Comparison of ENCODE assay signal across 23 cellular contexts in the genomic region with DNA sequence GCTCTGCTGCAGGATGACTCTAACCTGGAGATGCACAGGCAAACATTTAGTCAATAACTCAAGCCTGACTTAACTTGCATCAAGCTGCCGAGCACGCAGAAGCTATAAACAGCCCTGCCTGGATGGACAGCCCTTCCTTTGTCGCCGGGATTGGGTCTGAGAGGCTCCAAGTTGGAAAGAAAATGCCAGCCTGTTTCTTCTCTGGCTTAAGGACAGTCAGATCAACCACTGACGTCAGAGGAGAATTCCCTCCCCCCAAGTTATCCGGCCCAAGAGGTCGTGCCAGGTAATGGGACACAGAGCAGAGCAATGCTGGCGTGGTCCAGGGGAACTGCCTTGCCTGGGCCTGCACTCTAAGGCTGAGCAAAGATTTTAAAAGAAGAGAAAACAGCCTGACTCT. TPM values are rescaled to one million over a fixed set of nuclear protein-coding genes. Genes with fewer than 3 reads are reported as not detected.
DNase-seq lines count a peak whose midpoint lies in the region; ATAC-seq and TF ChIP-seq lines count a peak whose summit lies in the region.
"Had no signal": no experiment of that assay in that cellular context is flagged by ENCODE, and none has a peak within 500 bp of the region (broad histone marks: within the 10 kb centered on the region; RNA-seq: fewer than 3 reads in every experiment).

No MANE protein-coding gene starts in this region.

- H3K9ac ChIP-seq in MM.1S (ENCODE audit: low read length) = no peak overlapping the region

- no peak overlapping the region for H3K4me3 Mint-ChIP-seq in chondrocyte (ENCODE audit: unreplicated experiment)
- H3K4me3 Mint-ChIP-seq in WTC11 = no peak overlapping the region
- H3K4me3 Mint-ChIP-seq: activated naive CD4-positive, alpha-beta T cell treated with anti-CD3 and anti-CD28 coated beads, Interleukin-2, amount 50 U/mL, for 24 hours; CD8-positive, alpha-beta memory T cell had no signal

- no peaks in the 10 kb centered on the region for H3K79me2 ChIP-seq in MM.1S (ENCODE audit: low read length)

- H3K36me3 ChIP-seq in MM.1S (replicated peaks; ENCODE audit: insufficient read depth, low read length) (no peaks in the 10 kb centered on the region), gastrocnemius medialis (no peaks in the 10 kb centered on the region), ascending aorta (no peaks in the 10 kb centered on the region)
- H3K36me3 ChIP-seq: colonic mucosa had no signal

- ATAC-seq in gastrocnemius medialis (peak; percentile 31 to 70), WTC11 (no peak)
- ATAC-seq: activated CD4-positive, CD25-positive, alpha-beta regulatory T cell treated with anti-CD3 and anti-CD28 coated beads, Interleukin-2, amount 50 U/mL, for 24 hours; left colon; SK-N-SH treated with all-trans-retinoic acid at 6 μM for 48 hours had no signal

- in situ Hi-C loops in gastrocnemius medialis (cut with MboI; ENCODE audit: low sequenced_read_pairs in 4 of 4) = loop anchor here in 1 of 4 donors (10.0 kb wide), 1 partner anchor 76 kb away; no protein-coding TSS in a partner anchor

- peak overlapping the region; percentile 55 for H2AFZ ChIP-seq in MM.1S (ENCODE audit: low read length)

- H3K9me3 ChIP-seq in MM.1S (replicated peaks; ENCODE audit: insufficient read depth, low read length) (no peaks in the 10 kb centered on the region), gastrocnemius medialis (no peaks in the 10 kb centered on the region), ascending aorta (no peaks in the 10 kb centered on the region)
- H3K9me3 ChIP-seq: colonic mucosa had no signal

- CTCF ChIA-PET in WTC11 (lab: Charles Lee) = interaction anchor here (0.8 to 1.0 kb wide), 2 partner anchors 24 kb away, joined by 3 to 6 read pairs; no protein-coding TSS in a partner anchor

- H3K4me2 ChIP-seq in MM.1S (ENCODE audit: low read depth, low read length) = no peak overlapping the region
- H3K4me2 ChIP-seq: smooth muscle cell had no signal

- TF ChIP-seq CTCF in MM.1S (IDR thresholded peaks at IDR 0.05; ENCODE audit: low read length) = no peak
- no peak for TF ChIP-seq CTCF in fibroblast of villous mesenchyme (IDR thresholded peaks at IDR 0.05; ENCODE audit: insufficient read depth, low read depth, low read length)
- TF ChIP-seq CTCF in gastrocnemius medialis (IDR thresholded peaks at IDR 0.05 in 4 of 5, conservative IDR thresholded peaks at IDR 0.05 in 1 of 5) = no peak
- no peak for TF ChIP-seq CTCF in chondrocyte (IDR thresholded peaks at IDR 0.05)
- TF ChIP-seq CTCF in WTC11 (IDR thresholded peaks at IDR 0.05) = no peak
- TF ChIP-seq CTCF in foreskin fibroblast (IDR thresholded peaks at IDR 0.05; ENCODE audit: low read depth, low read length) = no peak
- TF ChIP-seq CTCF in ascending aorta (IDR thresholded peaks at IDR 0.05) = no peak

- H3K4me3 ChIP-seq in MM.1S (ENCODE audit: low read length) (no peak overlapping the region), fibroblast of villous mesenchyme (ENCODE audit: low read depth, low read length) (no peak overlapping the region), gastrocnemius medialis (no peak overlapping the region), foreskin fibroblast (ENCODE audit: low read depth in 1 of 2, low read length in 2 of 2) (no peak overlapping the region), ascending aorta (no peak overlapping the region)
- H3K4me3 ChIP-seq: colonic mucosa, smooth muscle cell had no signal

- H3K4me1 ChIP-seq in MM.1S (ENCODE audit: low read length) (0 out of 2 replicates have a peak, but pooled peaks cover 6% of the 10 kb centered on the region), gastrocnemius medialis (peaks cover 30 to 46% of the 10 kb centered on the region in 2 donors), ascending aorta (peaks cover 0 to 2% of the 10 kb centered on the region in 2 donors)
- H3K4me1 ChIP-seq: colonic mucosa had no signal

- no peaks in the 10 kb centered on the region for H4K20me1 ChIP-seq in MM.1S (ENCODE audit: insufficient read depth, low read length)

- H3K9me3 Mint-ChIP-seq in chondrocyte (ENCODE audit: low read depth) (peaks cover under 1% of the 10 kb centered on the region), WTC11 (no peaks in the 10 kb centered on the region)
- H3K9me3 Mint-ChIP-seq: activated naive CD4-positive, alpha-beta T cell treated with anti-CD3 and anti-CD28 coated beads, Interleukin-2, amount 50 U/mL, for 24 hours had no signal

- DNase-seq in MM.1S = no peak
- DNase-seq in fibroblast of villous mesenchyme (ENCODE audit: low read depth) = peak; percentile 12
- DNase-seq in medulla oblongata (ENCODE audit: extremely low spot score) = peak; percentile 80
- DNase-seq in gastrocnemius medialis = peak; percentile 13 to 87
- no peak for DNase-seq in chondrocyte (ENCODE audit: low spot score)
- no peak for DNase-seq in WTC11 (ENCODE audit: low spot score)
- no peak for DNase-seq in foreskin fibroblast
- no peak for DNase-seq in ascending aorta (ENCODE audit: low spot score in 2 of 2)
- DNase-seq: activated CD8-positive, alpha-beta memory T cell treated with anti-CD3 and anti-CD28 coated beads for 24 hours; activated T-cell treated with anti-CD3 and anti-CD28 coated beads, Interleukin-2, amount 50 U/mL, for 48 hours; CD8-positive, alpha-beta memory T cell; colonic mucosa; DMS79; NCI-H1436; NCI-H82; occipital lobe; stimulated activated CD4-positive, alpha-beta T cell treated with anti-CD3 and anti-CD28 coated beads, Interleukin-4, amount 100 ng/mL, for 4 hours had no signal

- no peaks in the 10 kb centered on the region for H3K36me3 Mint-ChIP-seq in chondrocyte (ENCODE audit: low read depth)
- H3K36me3 Mint-ChIP-seq in WTC11 = no peaks in the 10 kb centered on the region
- H3K36me3 Mint-ChIP-seq: activated naive CD4-positive, alpha-beta T cell treated with anti-CD3 and anti-CD28 coated beads, Interleukin-2, amount 50 U/mL, for 24 hours; CD8-positive, alpha-beta memory T cell had no signal

- H3K27me3 Mint-ChIP-seq in chondrocyte (ENCODE audit: low read depth) = no peaks in the 10 kb centered on the region
- H3K27me3 Mint-ChIP-seq in WTC11 (ENCODE audit: low read depth) = no peaks in the 10 kb centered on the region
- H3K27me3 Mint-ChIP-seq: activated naive CD4-positive, alpha-beta T cell treated with anti-CD3 and anti-CD28 coated beads, Interleukin-2, amount 50 U/mL, for 24 hours had no signal

- no peaks in the 10 kb centered on the region for H3F3A ChIP-seq in MM.1S (ENCODE audit: insufficient read depth, low read length)

- H3K4me1 Mint-ChIP-seq in chondrocyte (ENCODE audit: low read depth) = peaks cover 2% of the 10 kb centered on the region
- H3K4me1 Mint-ChIP-seq in WTC11 = peaks cover 8% of the 10 kb centered on the region; the same call in 1 of the 2 replicates
- H3K4me1 Mint-ChIP-seq: activated naive CD4-positive, alpha-beta T cell treated with anti-CD3 and anti-CD28 coated beads, Interleukin-2, amount 50 U/mL, for 24 hours; CD8-positive, alpha-beta memory T cell had no signal

- intact Hi-C loops in gastrocnemius medialis (cut with DNase I; ENCODE audit: low total_unique reads) = loop anchor here (1.0 to 5.0 kb wide), 3 partner anchors 27 to 54 kb away; partner anchors contain the start of gene LRRC38
- intact Hi-C loops in ascending aorta (cut with DNase I) = no loop called here

- POLR2A ChIA-PET in WTC11 (lab: Charles Lee) = no interaction called here

- H3K27me3 ChIP-seq in MM.1S (replicated peaks; ENCODE audit: insufficient read depth, low read length) (no peaks in the 10 kb centered on the region), gastrocnemius medialis (no peaks in the 10 kb centered on the region), ascending aorta (no peaks in the 10 kb centered on the region)
- H3K27me3 ChIP-seq: colonic mucosa had no signal

- peak in 1 of 2 donors; percentile 38 for TF ChIP-seq POLR2A in gastrocnemius medialis (IDR thresholded peaks at IDR 0.05)

- no peak overlapping the region for H3K27ac Mint-ChIP-seq in chondrocyte (ENCODE audit: unreplicated experiment)
- no peak overlapping the region for H3K27ac Mint-ChIP-seq in WTC11
- H3K27ac Mint-ChIP-seq: activated naive CD4-positive, alpha-beta T cell treated with anti-CD3 and anti-CD28 coated beads, Interleukin-2, amount 50 U/mL, for 24 hours; CD8-positive, alpha-beta memory T cell had no signal

- H3K27ac ChIP-seq in MM.1S (ENCODE audit: low read length) (no peak overlapping the region), gastrocnemius medialis (peak overlapping the region; percentile 85 to 95 (median 93)), ascending aorta (no peak overlapping the region)
- H3K27ac ChIP-seq: colonic mucosa had no signal

- no peaks in the 10 kb centered on the region for H3K9me2 ChIP-seq in MM.1S (replicated peaks; ENCODE audit: insufficient read depth, low read length)

TF ChIP-seq in WTC11, 78 proteins besides CTCF, POLR2A, EP300 and RAD21 (continues in another document):
- no peak for TF ChIP-seq TCF7 (CRISPR knock-in tag; IDR thresholded peaks at IDR 0.05; ENCODE audit: low read depth)
- no peak for TF ChIP-seq MAX (CRISPR knock-in tag; IDR thresholded peaks at IDR 0.05)
- TF ChIP-seq, protein P1, sequence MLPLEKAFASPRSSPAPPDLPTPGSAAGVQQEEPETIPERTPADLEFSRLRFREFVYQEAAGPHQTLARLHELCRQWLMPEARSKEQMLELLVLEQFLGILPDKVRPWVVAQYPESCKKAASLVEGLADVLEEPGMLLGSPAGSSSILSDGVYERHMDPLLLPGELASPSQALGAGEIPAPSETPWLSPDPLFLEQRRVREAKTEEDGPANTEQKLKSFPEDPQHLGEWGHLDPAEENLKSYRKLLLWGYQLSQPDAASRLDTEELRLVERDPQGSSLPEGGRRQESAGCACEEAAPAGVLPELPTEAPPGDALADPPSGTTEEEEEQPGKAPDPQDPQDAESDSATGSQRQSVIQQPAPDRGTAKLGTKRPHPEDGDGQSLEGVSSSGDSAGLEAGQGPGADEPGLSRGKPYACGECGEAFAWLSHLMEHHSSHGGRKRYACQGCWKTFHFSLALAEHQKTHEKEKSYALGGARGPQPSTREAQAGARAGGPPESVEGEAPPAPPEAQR (CRISPR knock-in tag; IDR thresholded peaks at IDR 0.05) = no peak

RNA-seq across cellular contexts. Expression of gene LRRC38, which starts 27.1 kb away (rescaled TPM):
- total RNA-seq in fibroblast of villous mesenchyme = not detected in 2 replicates
- total RNA-seq in gastrocnemius medialis = 1 to 10 TPM; 2.1 to 6.8 (median 5.7) TPM
- not detected in 3 replicates for total RNA-seq in chondrocyte
- 0.15 to 0.25 TPM (median 0.16 TPM) in 3 replicates for total RNA-seq in WTC11 (2021)
- not detected for total RNA-seq in ascending aorta
- total RNA-seq: CD8-positive, alpha-beta memory T cell; colonic mucosa; left colon; mononuclear cell; occipital lobe; smooth muscle cell had no signal

RNA-seq across cellular contexts. Expression of gene PDPN, which starts 42.8 kb away (rescaled TPM):
- total RNA-seq in fibroblast of villous mesenchyme = 28.7 and 32.8 TPM in 2 replicates
- total RNA-seq in gastrocnemius medialis = 10 to 100 TPM in 2 of 4 donors, 1 to 10 TPM in 2; 9.8 to 42.5 (median 21.3) TPM
- 1.0 to 1.3 TPM (median 1.1 TPM) in 3 replicates for total RNA-seq in chondrocyte
- 128 to 158 TPM (median 135 TPM) in 3 replicates for total RNA-seq in WTC11 (2021)
- total RNA-seq in ascending aorta = 8.5 TPM
- total RNA-seq: mononuclear cell had no signal

Comparison
In these comparisons a context has a peak if more than half of its experiments do, and no peak if none do; other contexts are left out.
1. DNase-seq: peak in fibroblast of villous mesenchyme (single experiment), medulla oblongata (single experiment) and gastrocnemius medialis (2 of 2); none in MM.1S (single experiment), chondrocyte (single experiment), WTC11 (single experiment), foreskin fibroblast (0 of 2) and ascending aorta (0 of 2).
2. H3K27ac ChIP-seq: peak in gastrocnemius medialis (4 of 4); none in MM.1S (single experiment) and ascending aorta (0 of 2).